Comparison of ENCODE assay signal across 17 cellular contexts in genomic region chr6:108741346-108741989, GRCh38.
DNase-seq lines count a peak whose midpoint lies in the region; ATAC-seq and TF ChIP-seq lines count a peak whose summit lies in the region.
"Had no signal": no experiment of that assay in that cellular context is flagged by ENCODE, and none has a peak within 500 bp of the region (broad histone marks: within the 10 kb centered on the region; RNA-seq: fewer than 3 reads in every experiment).

No MANE protein-coding gene starts in this region.

- H3K4me2 ChIP-seq in Loucy (ENCODE audit: low read depth, low read length, poor library complexity, severe bottlenecking), result no peak overlapping the region
- no peak overlapping the region for H3K4me2 ChIP-seq in mesenchymal stem cell (ENCODE audit: low read length, poor library complexity, severe bottlenecking)

- H3K4me1 ChIP-seq in Loucy (ENCODE audit: insufficient read depth, low read length, poor library complexity, severe bottlenecking) (peaks cover 18% of the 10 kb centered on the region), endodermal cell (ENCODE audit: control insufficient read depth, insufficient read depth, low read length) (no peaks in the 10 kb centered on the region), mesenchymal stem cell (ENCODE audit: control insufficient read depth, insufficient read depth, low read depth, low read length) (peaks cover 2% of the 10 kb centered on the region)
- H3K4me1 ChIP-seq: BE2C had no signal

- peak overlapping the region; percentile 25 to 64 for H3K4me3 Mint-ChIP-seq in CD14-positive monocyte
- no peak overlapping the region for H3K4me3 Mint-ChIP-seq in endodermal cell
- no peak overlapping the region for H3K4me3 Mint-ChIP-seq in osteocyte (ENCODE audit: unreplicated experiment)
- H3K4me3 Mint-ChIP-seq: CD4-positive, alpha-beta T cell had no signal

- no peaks in the 10 kb centered on the region for H3K79me2 ChIP-seq in Loucy (ENCODE audit: insufficient read depth, low read length)

- no peak overlapping the region for H3K23ac ChIP-seq in mesenchymal stem cell (ENCODE audit: low read length in 2 of 2)

- no peak overlapping the region for H3K4me3 ChIP-seq in Loucy (ENCODE audit: low read length, poor library complexity, severe bottlenecking)
- H3K4me3 ChIP-seq in endodermal cell (ENCODE audit: low read length), result no peak overlapping the region
- no peak overlapping the region for H3K4me3 ChIP-seq in mesenchymal stem cell (ENCODE audit: insufficient read depth in 1 of 2, low read depth in 1 of 2, low read length in 2 of 2)
- H3K4me3 ChIP-seq: GM12878, SJCRH30 had no signal

- no peak for TF ChIP-seq CTCF in CD14-positive monocyte (IDR thresholded peaks at IDR 0.05)
- no peak for TF ChIP-seq CTCF in Loucy (conservative IDR thresholded peaks at IDR 0.05; ENCODE audit: low read length)
- no peak for TF ChIP-seq CTCF in endodermal cell (conservative IDR thresholded peaks at IDR 0.05)
- TF ChIP-seq CTCF in osteocyte (IDR thresholded peaks at IDR 0.05), result no peak

- H2AFZ ChIP-seq in Loucy (ENCODE audit: low read length), result peak overlapping the region; percentile 81; the same call in 1 of the 2 replicates
- no peak overlapping the region for H2AFZ ChIP-seq in mesenchymal stem cell (ENCODE audit: low read depth, low read length)

- H3K36me3 ChIP-seq in Loucy (ENCODE audit: insufficient read depth, low read length) (no peaks in the 10 kb centered on the region), endodermal cell (ENCODE audit: control insufficient read depth, insufficient read depth, low read length) (no peaks in the 10 kb centered on the region), mesenchymal stem cell (ENCODE audit: control insufficient read depth in 1 of 2, insufficient read depth in 2 of 2, low read depth in 1 of 2, low read length in 2 of 2) (no peaks in the 10 kb centered on the region)
- H3K36me3 ChIP-seq: BE2C, SJCRH30 had no signal

- H3K9me2 ChIP-seq in Loucy (replicated peaks; ENCODE audit: low read depth, low read length), result no peaks in the 10 kb centered on the region

- H3K79me1 ChIP-seq in mesenchymal stem cell (replicated peaks; ENCODE audit: low read length, poor library complexity, severe bottlenecking), result no peaks in the 10 kb centered on the region

- no peak overlapping the region for H2BK120ac ChIP-seq in mesenchymal stem cell (ENCODE audit: low read depth, low read length)

- H4K20me1 ChIP-seq in Loucy (ENCODE audit: insufficient read depth, low read length, poor library complexity, severe bottlenecking), result no peaks in the 10 kb centered on the region

- H3K27ac ChIP-seq in endodermal cell (ENCODE audit: low read depth, low read length), result no peak overlapping the region
- no peak overlapping the region for H3K27ac ChIP-seq in mesenchymal stem cell (ENCODE audit: low read length, poor library complexity, severe bottlenecking)
- H3K27ac ChIP-seq: SJCRH30 had no signal

- intact Hi-C loops in CD14-positive monocyte (cut with micrococcal nuclease), result no loop called here

- H3K9me3 ChIP-seq in Loucy (ENCODE audit: insufficient read depth, low read depth, low read length) (no peaks in the 10 kb centered on the region), endodermal cell (ENCODE audit: control insufficient read depth, low read length) (no peaks in the 10 kb centered on the region), mesenchymal stem cell (ENCODE audit: control insufficient read depth, low read length) (no peaks in the 10 kb centered on the region)
- H3K9me3 ChIP-seq: BE2C, SJCRH30 had no signal

- peaks cover 1 to 5% (median 2%) of the 10 kb centered on the region in 3 donors for H3K27me3 Mint-ChIP-seq in CD14-positive monocyte (ENCODE audit: low read depth in 3 of 3)
- H3K27me3 Mint-ChIP-seq in endodermal cell (ENCODE audit: insufficient read depth), result peaks cover 48% of the 10 kb centered on the region
- H3K27me3 Mint-ChIP-seq in osteocyte (ENCODE audit: unreplicated experiment), result no peaks in the 10 kb centered on the region

- no peak overlapping the region for H4K91ac ChIP-seq in mesenchymal stem cell (ENCODE audit: low read length)

- WGBS in endodermal cell (ENCODE audit: insufficient coverage in 1 of 2, insufficient read length in 1 of 2), 2 experiments, result 94 to 100% methylated on average over 6 to 9 of the region's 9 CpGs
- WGBS in mesenchymal stem cell, result 77% methylated on average over 9 of the region's 9 CpGs

- no peak overlapping the region for H2AK5ac ChIP-seq in mesenchymal stem cell (ENCODE audit: low read length, severe bottlenecking)

- H2BK12ac ChIP-seq in mesenchymal stem cell (ENCODE audit: low read length in 2 of 2), result no peak overlapping the region

- DNase-seq in CD14-positive monocyte (ENCODE audit: low spot score) (no peak), endodermal cell (peak; percentile 22), osteocyte (ENCODE audit: extremely low spot score, unreplicated experiment) (no peak), NCI-H2227 treated with DMSO at 0.1 percent for 48 hours (lab: John Stamatoyannopoulos, UW) (no peak), mesenchymal stem cell (no peak)
- DNase-seq: BE2C; CD4-positive, alpha-beta T cell; EL; NCI-H1417; NCI-H187; NCI-H226; NCI-H526; SJCRH30 had no signal

- ATAC-seq in GM21390 (IDR thresholded peaks at IDR 0.05; ENCODE audit: unreplicated experiment) (no peak), GM19351 (IDR thresholded peaks at IDR 0.05; ENCODE audit: unreplicated experiment) (no peak)
- ATAC-seq: GM12878 had no signal

- H3K18ac ChIP-seq in mesenchymal stem cell (ENCODE audit: low read depth in 1 of 2, low read length in 2 of 2), result no peak overlapping the region

- H3K27ac Mint-ChIP-seq in CD14-positive monocyte (peak overlapping the region in 5 of 7 donors; percentile 9 to 85 (median 70)), endodermal cell (no peak overlapping the region), osteocyte (ENCODE audit: unreplicated experiment) (peak overlapping the region; percentile 42)
- H3K27ac Mint-ChIP-seq: CD4-positive, alpha-beta T cell had no signal

- H3K4ac ChIP-seq in mesenchymal stem cell (ENCODE audit: low read depth in 1 of 2, low read length in 2 of 2), result no peak overlapping the region

- peaks cover 26% of the 10 kb centered on the region for H3K4me1 Mint-ChIP-seq in CD14-positive monocyte
- H3K4me1 Mint-ChIP-seq in endodermal cell, result no peaks in the 10 kb centered on the region
- peaks cover 56% of the 10 kb centered on the region for H3K4me1 Mint-ChIP-seq in osteocyte (ENCODE audit: unreplicated experiment)

- no peak overlapping the region for H2BK15ac ChIP-seq in mesenchymal stem cell (ENCODE audit: low read depth, poor library complexity, severe bottlenecking)

- H3K9me3 Mint-ChIP-seq in CD14-positive monocyte (peaks cover 0 to 5% (median 0%) of the 10 kb centered on the region in 7 donors), endodermal cell (no peaks in the 10 kb centered on the region), osteocyte (ENCODE audit: unreplicated experiment) (no peaks in the 10 kb centered on the region)
- H3K9me3 Mint-ChIP-seq: CD4-positive, alpha-beta T cell had no signal

- no peak overlapping the region for H3K14ac ChIP-seq in mesenchymal stem cell (ENCODE audit: low read length in 2 of 2)

- H3K36me3 Mint-ChIP-seq in CD14-positive monocyte (no peaks in the 10 kb centered on the region), endodermal cell (ENCODE audit: low read depth) (no peaks in the 10 kb centered on the region), osteocyte (ENCODE audit: unreplicated experiment) (no peaks in the 10 kb centered on the region)

- H3K27me3 ChIP-seq in Loucy (ENCODE audit: insufficient read depth, low read length, poor library complexity, severe bottlenecking) (no peaks in the 10 kb centered on the region), endodermal cell (ENCODE audit: control insufficient read depth, insufficient read depth, low read length, poor library complexity, severe bottlenecking) (no peaks in the 10 kb centered on the region), mesenchymal stem cell (ENCODE audit: control insufficient read depth in 1 of 2, insufficient read depth in 1 of 2, low read length in 2 of 2) (no peaks in the 10 kb centered on the region)
- H3K27me3 ChIP-seq: BE2C, SJCRH30 had no signal

- H3K9ac ChIP-seq in Loucy (ENCODE audit: low read depth, low read length, poor library complexity, severe bottlenecking) (no peak overlapping the region), endodermal cell (ENCODE audit: extremely low read depth, low read length, poor library complexity, severe bottlenecking) (no peak overlapping the region), mesenchymal stem cell (ENCODE audit: low read length) (no peak overlapping the region)

- H3F3A ChIP-seq in Loucy (ENCODE audit: low read depth), result 0 out of 2 replicates have a peak, but pooled peaks cover 3% of the 10 kb centered on the region

- H2BK5ac ChIP-seq in mesenchymal stem cell (ENCODE audit: low read depth, low read length, poor library complexity, severe bottlenecking), result no peak overlapping the region

- H4K8ac ChIP-seq in mesenchymal stem cell (ENCODE audit: low read length), result no peak overlapping the region

Comparison
In these comparisons a context has a peak if more than half of its experiments do, and no peak if none do; other contexts are left out.
1. H3K4me3 Mint-ChIP-seq: peak in CD14-positive monocyte (2 of 2); none in endodermal cell (single experiment) and osteocyte (single experiment).